ENCODE assay signal across 1 cellular context in genomic region chr19:2235026-2235395, GRCh38.
TF ChIP-seq lines count a peak whose summit lies in the region.

No MANE protein-coding gene starts in this region.

TF ChIP-seq in H1, 55 proteins besides CTCF, POLR2A, EP300 and RAD21:
- no peak for TF ChIP-seq MAX (IDR thresholded peaks at IDR 0.05)
